8 cellular contexts compared by ENCODE assay signal in genomic region chr20:29533566-29534177, GRCh38.
A peak's percentile ranks its signal among the peaks of the same experiment; 100 is the strongest.
DNase-seq lines count a peak whose midpoint lies in the region; ATAC-seq, FAIRE-seq and TF ChIP-seq lines count a peak whose summit lies in the region.
"Not testable (repeated sequence)": the region's sequence is repeated elsewhere in the genome, so short reads cannot be mapped to it uniquely, and the experiment has no call there.

No MANE protein-coding gene starts in this region.

- ATAC-seq in GM12878, heart left ventricle: not testable (repeated sequence)

- not testable (repeated sequence) for H3K4me3 ChIP-seq in HEK293 (ENCODE audit: low read depth, low read length); NB4 (ENCODE audit: low read depth, low read length); GM12878; heart left ventricle

- in situ Hi-C loops in Caki2 (cut with HindIII; ENCODE audit: low pct_unique_long_range_greater_than_20kb, low sequenced_read_pairs); GM12878 (cut with MboI): not testable (repeated sequence)

- not testable (repeated sequence) for TF ChIP-seq EP300 in GM12878 (IDR thresholded peaks at IDR 0.05; ENCODE audit: borderline replicate concordance in 1 of 2, control insufficient read depth in 1 of 2, low read depth in 2 of 2, low read length in 2 of 2)

- H3K4me1 ChIP-seq in HEK293 (ENCODE audit: control insufficient read depth, insufficient read depth, low read length); GM12878 (ENCODE audit: control insufficient read depth, insufficient read depth, low read length); heart left ventricle: not testable (repeated sequence)

- CTCF ChIA-PET in HEK293 (lab: Yijun Ruan, JAX) = interaction anchor here (0.6 to 2.3 kb wide), 8 partner anchors 13 to 1779 kb away, joined by 3 to 10 read pairs (median 3); no protein-coding TSS in a partner anchor
- CTCF ChIA-PET in GM12878 (lab: Yijun Ruan, JAX) = interaction anchor here (0.7 kb wide), 1 partner anchor 1726 kb away, joined by 3 read pairs; no protein-coding TSS in a partner anchor

- SMC1A ChIA-PET in GM12878 (lab: Charles Lee; ENCODE audit: uncharacterized antibody, unreplicated experiment) = not testable (repeated sequence)

- DNase-seq in Caki2 (ENCODE audit: low read depth) (peak; percentile 23), NB4 (ENCODE audit: low read depth) (peak; percentile 15), NCI-H748 (lab: John Stamatoyannopoulos, UW; ENCODE audit: unreplicated experiment) (peak; percentile 2), SIG-M5 treated with dmso at 0.1 percent for 504 hours (lab: John Stamatoyannopoulos, UW; ENCODE audit: unreplicated experiment) (peak; percentile 4), stromal cell of bone marrow (ENCODE audit: low read depth) (peak; percentile 0)
- DNase-seq in GM12878 (ENCODE audit: low read depth, low spot score); heart left ventricle: not testable (repeated sequence)

- FAIRE-seq in GM12878 (lab: Jason Lieb, UNC) = not testable (repeated sequence)

- H3K79me2 ChIP-seq in GM12878 (ENCODE audit: control insufficient read depth, insufficient read depth, low read length) = not testable (repeated sequence)

- RAD21 ChIA-PET in GM12878 (lab: Charles Lee; ENCODE audit: unreplicated experiment) = not testable (repeated sequence)

- not testable (repeated sequence) for H2AFZ ChIP-seq in GM12878 (ENCODE audit: control insufficient read depth, low read depth, low read length)

- H3K4me2 ChIP-seq in GM12878 (ENCODE audit: control insufficient read depth, insufficient read depth) = not testable (repeated sequence)

- H3K9ac ChIP-seq in GM12878 (ENCODE audit: control insufficient read depth, insufficient read depth, low read length) = not testable (repeated sequence)

- not testable (repeated sequence) for H3K27me3 ChIP-seq in GM12878 (replicated peaks in 1 of 2; ENCODE audit: control insufficient read depth in 2 of 2, insufficient read depth in 2 of 2, low read length in 1 of 2); heart left ventricle

- 20% methylated on average over 4 of the region's 4 CpGs for WGBS in GM12878 (ENCODE audit: insufficient coverage, insufficient replicate concordance, low lambda C conversion rate, missing lambda C conversion rate)
- 29 to 40% (median 33%) methylated on average over 4 of the region's 4 CpGs for WGBS in heart left ventricle, 4 donors

- intact Hi-C loops in GM12878 (cut with micrococcal nuclease; ENCODE audit: unreplicated experiment) = not testable (repeated sequence)
- intact Hi-C loops in heart left ventricle (cut with DNase I) = loop anchor here in 2 of 10 donors (10.0 kb wide), 2 partner anchors 89 to 1971 kb away; no protein-coding TSS in a partner anchor

- not testable (repeated sequence) for TF ChIP-seq POLR2A in NB4 (IDR thresholded peaks at IDR 0.05; ENCODE audit: extremely low read depth, insufficient read length); GM12878 (IDR thresholded peaks at IDR 0.05; ENCODE audit: low read depth, low read length); heart left ventricle (IDR thresholded peaks at IDR 0.05)

- H3K36me3 ChIP-seq in HEK293 (ENCODE audit: control insufficient read depth in 2 of 2, insufficient read depth in 1 of 2, low read length in 2 of 2); GM12878 (ENCODE audit: control insufficient read depth in 2 of 2, insufficient read depth in 2 of 2, low read length in 1 of 2); heart left ventricle: not testable (repeated sequence)

- not testable (repeated sequence) for H3K27ac ChIP-seq in HEK293 (ENCODE audit: extremely low read depth, low read depth, low read length); GM12878 (ENCODE audit: control insufficient read depth, insufficient read depth); heart left ventricle

- peak; percentile 29; the same call in 1 of the 2 replicates for TF ChIP-seq RAD21 in GM12878 (IDR thresholded peaks at IDR 0.05; ENCODE audit: insufficient read depth, low read depth, low read length)

- not testable (repeated sequence) for TF ChIP-seq CTCF in HEK293 (tag by site-specific recombination; IDR thresholded peaks at IDR 0.05); NB4 (IDR thresholded peaks at IDR 0.05; ENCODE audit: low read depth, low read length)
- TF ChIP-seq CTCF in GM12878 (IDR thresholded peaks at IDR 0.05 in 2 of 3, conservative IDR thresholded peaks at IDR 0.05 in 1 of 3; ENCODE audit: control insufficient read depth in 2 of 3, extremely low read depth in 1 of 3, insufficient read depth in 1 of 3, low read depth in 3 of 3, low read length in 3 of 3) (peak in 1 of 3 experiments; percentile 1; a peak in 1 of 6 replicates), heart left ventricle (IDR thresholded peaks at IDR 0.05) (peak in 7 of 12 donors; percentile 13 to 46 (median 32))

- POLR2A ChIA-PET in HEK293 (lab: Yijun Ruan, JAX); GM12878 (lab: Charles Lee): not testable (repeated sequence)

- not testable (repeated sequence) for H4K20me1 ChIP-seq in GM12878 (ENCODE audit: control insufficient read depth, insufficient read depth)

- not testable (repeated sequence) for H3K9me3 ChIP-seq in HEK293 (ENCODE audit: control insufficient read depth, insufficient read depth, low read depth, low read length); GM12878 (replicated peaks; ENCODE audit: control insufficient read depth, insufficient read depth, low read length); heart left ventricle

- BruUV-seq in GM12878 (replicated peaks; lab: Mats Ljungman, UMichigan) = not testable (repeated sequence)

TF ChIP-seq in HEK293, 187 proteins besides CTCF, POLR2A, EP300 and RAD21:
- TF ChIP-seq ZNF654 (tag by site-specific recombination; IDR thresholded peaks at IDR 0.05; ENCODE audit: low read depth) = peak; percentile 81
